9 cellular contexts compared by ENCODE assay signal in genomic region chr5:95859327-95860060, GRCh38. TPM values are rescaled to one million over a fixed set of nuclear protein-coding genes. Genes with fewer than 3 reads are reported as not detected.
DNase-seq lines count a peak whose midpoint lies in the region; ATAC-seq, FAIRE-seq and TF ChIP-seq lines count a peak whose summit lies in the region.
"Had no signal": no experiment of that assay in that cellular context is flagged by ENCODE, and none has a peak within 500 bp of the region (broad histone marks: within the 10 kb centered on the region; RNA-seq: fewer than 3 reads in every experiment).

No MANE protein-coding gene starts in this region.

- H3K27me3 Mint-ChIP-seq in naive B cell, result peaks cover 17 to 40% (median 25%) of the 10 kb centered on the region in 3 donors

- dilution Hi-C loops in mammary epithelial cell (cut with HindIII; ENCODE audit: low sequenced_read_pairs), result loop anchor here (5.0 kb wide), 1 partner anchor 478 kb away; no protein-coding TSS in a partner anchor

- no peak for TF ChIP-seq POLR2A in GM12891 (IDR thresholded peaks at IDR 0.05; ENCODE audit: low read depth, low read length)

- peaks cover 15 to 31% (median 22%) of the 10 kb centered on the region in 3 donors for H3K4me1 Mint-ChIP-seq in naive B cell

- H3K36me3 ChIP-seq in MG63 (no peaks in the 10 kb centered on the region), mammary epithelial cell (ENCODE audit: insufficient read depth, low read length) (no peaks in the 10 kb centered on the region)

- H3K27ac ChIP-seq in mammary epithelial cell (ENCODE audit: insufficient read depth, low read depth, low read length), result peak overlapping the region; percentile 93

- TSS peak; percentile 75 for BruUV-seq in mammary epithelial cell (replicated peaks; lab: Mats Ljungman, UMichigan)

- H3K4me2 ChIP-seq in mammary epithelial cell (ENCODE audit: insufficient read depth, low read depth, low read length), result peak overlapping the region; percentile 76

- no peak for TF ChIP-seq CTCF in mammary epithelial cell (conservative IDR thresholded peaks at IDR 0.05 in 1 of 2, IDR thresholded peaks at IDR 0.05 in 1 of 2; ENCODE audit: extremely low read depth in 1 of 2, insufficient read depth in 1 of 2, low read depth in 1 of 2, low read length in 2 of 2)

- H3K79me2 ChIP-seq in mammary epithelial cell (ENCODE audit: insufficient read depth, low read length), result no peaks in the 10 kb centered on the region

- peak; percentile 53 for DNase-seq in AG08396 (ENCODE audit: low spot score)
- DNase-seq in MG63, result peak; percentile 71
- no peak for DNase-seq in mammary epithelial cell
- DNase-seq in naive B cell, result no peak
- DNase-seq in NCI-H2081 (lab: John Stamatoyannopoulos, UW), result no peak
- no peak for DNase-seq in occipital lobe (lab: John Stamatoyannopoulos, UW)
- no peak for DNase-seq in GM12891 (ENCODE audit: insufficient read length, low spot score)
- DNase-seq in NCI-H2196 (lab: John Stamatoyannopoulos, UW; ENCODE audit: unreplicated experiment), result no peak

- intact Hi-C loops in mammary epithelial cell (cut with micrococcal nuclease), result loop anchor here (1.0 to 10.0 kb wide), 8 partner anchors 99 to 825 kb away; partner anchors contain the start of gene PCSK1

- peak overlapping the region; percentile 77 for H3K9ac ChIP-seq in mammary epithelial cell (ENCODE audit: insufficient read depth, low read length)

- peak overlapping the region; percentile 42 for H2AFZ ChIP-seq in mammary epithelial cell (ENCODE audit: low read depth, low read length)

- in situ Hi-C loops in mammary epithelial cell (cut with MboI; ENCODE audit: low sequenced_read_pairs in 2 of 2), result loop anchor here (10.0 to 25.0 kb wide), 3 partner anchors 465 to 735 kb away; no protein-coding TSS in a partner anchor

- no peak for ATAC-seq in naive B cell (ENCODE audit: low read depth in 2 of 2)

- no peaks in the 10 kb centered on the region for H4K20me1 ChIP-seq in mammary epithelial cell (ENCODE audit: insufficient read depth, low read length)

- no peaks in the 10 kb centered on the region for H3K36me3 Mint-ChIP-seq in naive B cell

- H3K4me3 ChIP-seq in MG63, result peak overlapping the region; percentile 2
- H3K4me3 ChIP-seq in mammary epithelial cell (replicated peaks in 1 of 3; ENCODE audit: insufficient read depth in 1 of 3, low read depth in 2 of 3, low read length in 3 of 3), result peak overlapping the region in 2 of 3 experiments; percentile 10 to 31

- CTCF ChIA-PET in mammary epithelial cell (lab: Charles Lee; ENCODE audit: low non-redundant PET), result interaction anchor here (0.7 kb wide), 1 partner anchor 1187 kb away, joined by 3 read pairs; no protein-coding TSS in a partner anchor

- peak overlapping the region in 3 of 8 donors; percentile 16 to 65 (median 54) for H3K4me3 Mint-ChIP-seq in naive B cell

- H3K27ac Mint-ChIP-seq in naive B cell, result peak overlapping the region; percentile 29 to 75 (median 52)
- H3K27ac Mint-ChIP-seq: dendritic cell treated with granulocyte-macrophage colony-stimulating factor and Interleukin-4, amounts not matched to agents 40 ng/mL and 50 ng/mL, for 4 days had no signal

- H3K9me3 ChIP-seq in MG63 (no peaks in the 10 kb centered on the region), mammary epithelial cell (replicated peaks; ENCODE audit: insufficient read depth, low read length) (no peaks in the 10 kb centered on the region)

- WGBS in mammary epithelial cell (ENCODE audit: low coverage, missing lambda C conversion rate), result 35% methylated on average over 8 of the region's 9 CpGs

- FAIRE-seq in GM12891 (lab: Jason Lieb, UNC), result no peak

- H3K9me3 Mint-ChIP-seq in naive B cell, result no peaks in the 10 kb centered on the region
- H3K9me3 Mint-ChIP-seq: dendritic cell treated with granulocyte-macrophage colony-stimulating factor and Interleukin-4, amounts not matched to agents 40 ng/mL and 50 ng/mL, for 4 days had no signal

- no peaks in the 10 kb centered on the region for H3K27me3 ChIP-seq in MG63
- no peaks in the 10 kb centered on the region for H3K27me3 ChIP-seq in mammary epithelial cell (ENCODE audit: insufficient read depth, low read length)

- H3K4me1 ChIP-seq in mammary epithelial cell (ENCODE audit: insufficient read depth, low read length), result peaks cover 23% of the 10 kb centered on the region

TF ChIP-seq in GM12891, 5 proteins besides CTCF, POLR2A, EP300 and RAD21:
- TF ChIP-seq POU2F2 (IDR thresholded peaks at IDR 0.05; ENCODE audit: low read depth, low read length) (no peak), SPI1 (IDR thresholded peaks at IDR 0.05; ENCODE audit: low read depth, low read length) (no peak), PAX5 (IDR thresholded peaks at IDR 0.05; ENCODE audit: insufficient read depth, low read length, severe bottlenecking) (no peak), TAF1 (IDR thresholded peaks at IDR 0.05; ENCODE audit: low read depth, low read length) (no peak), POLR2AphosphoS5 (IDR thresholded peaks at IDR 0.05; ENCODE audit: low read depth, low read length) (no peak)

RNA-seq across cellular contexts. Expression of gene GLRX, which starts 37.0 kb away (rescaled TPM):
- 87.3 and 120 TPM in 2 replicates for total RNA-seq in MG63 (2014; rRNA removed; shearing (Covaris generic); ENCODE audit: low replicate concordance)
- 1 to 10 TPM; 3.5 to 8.3 TPM for total RNA-seq in mammary epithelial cell
- polyA plus RNA-seq in mammary epithelial cell, result 8.4 TPM
- polyA minus RNA-seq in mammary epithelial cell, result not detected
- polyA plus RNA-seq in naive B cell (ENCODE audit: low read depth in 6 of 6), result 100 to 1,000 TPM in 1 of 6 donors, 10 to 100 TPM in 5; 57.4 to 104 (median 77.4) TPM
- 9.8 TPM for total RNA-seq in occipital lobe
- polyA plus RNA-seq in GM12891 (2012; ENCODE audit: low read depth, missing spikeins), result 172 TPM

Comparison
In these comparisons a context has a peak if more than half of its experiments do, and no peak if none do; other contexts are left out.
1. DNase-seq: peak in AG08396 (single experiment) and MG63 (single experiment); none in mammary epithelial cell (single experiment), naive B cell (single experiment), NCI-H2081 (0 of 2), occipital lobe (single experiment), GM12891 (single experiment) and NCI-H2196 (single experiment).